Comparison of ENCODE assay signal across 9 cellular contexts in the genomic region with DNA sequence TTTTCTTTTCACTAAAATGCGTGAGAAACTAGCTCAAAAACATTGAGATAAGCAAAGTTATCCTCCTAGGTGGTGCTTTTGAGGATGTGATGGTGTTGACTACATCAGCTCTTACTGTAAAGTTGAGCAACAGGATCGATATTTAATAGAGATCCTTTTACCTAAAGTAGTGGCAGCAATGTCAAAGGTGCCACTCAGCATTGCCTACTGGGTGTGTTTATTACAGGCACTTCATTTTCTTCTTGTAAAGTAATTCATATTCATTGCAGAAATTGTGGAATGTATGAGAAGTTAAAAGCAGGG. TPM values are rescaled to one million over a fixed set of nuclear protein-coding genes. Genes with fewer than 3 reads are reported as not detected.
DNase-seq lines count a peak whose midpoint lies in the region; ATAC-seq and TF ChIP-seq lines count a peak whose summit lies in the region.
"Had no signal": no experiment of that assay in that cellular context is flagged by ENCODE, and none has a peak within 500 bp of the region (broad histone marks: within the 10 kb centered on the region; RNA-seq: fewer than 3 reads in every experiment).

No MANE protein-coding gene starts in this region.

- no peak for TF ChIP-seq CTCF in Calu3 (IDR thresholded peaks at IDR 0.05; ENCODE audit: unreplicated experiment)
- no peak for TF ChIP-seq CTCF in PC-9 (conservative IDR thresholded peaks at IDR 0.05)
- no peak for TF ChIP-seq CTCF in esophagus muscularis mucosa (IDR thresholded peaks at IDR 0.05)
- TF ChIP-seq CTCF in parathyroid adenoma (IDR thresholded peaks at IDR 0.05): no peak

- peaks cover 28% of the 10 kb centered on the region for H4K20me1 ChIP-seq in PC-9 (ENCODE audit: insufficient read depth)

- H3K9me2 ChIP-seq in PC-9 (ENCODE audit: insufficient read depth): no peaks in the 10 kb centered on the region

- no peaks in the 10 kb centered on the region for H3F3A ChIP-seq in PC-9 (ENCODE audit: insufficient read depth, low read depth)

- H3K9me3 Mint-ChIP-seq in Calu3 (ENCODE audit: low read depth, unreplicated experiment): no peaks in the 10 kb centered on the region

- no peak for TF ChIP-seq EP300 in esophagus muscularis mucosa (IDR thresholded peaks at IDR 0.05)

- no peak for TF ChIP-seq POLR2A in esophagus muscularis mucosa (IDR thresholded peaks at IDR 0.05; ENCODE audit: low read depth)

- no peak overlapping the region for H3K27ac ChIP-seq in PC-9
- H3K27ac ChIP-seq in esophagus muscularis mucosa (replicated peaks in 1 of 4): peak overlapping the region in 1 of 4 donors; percentile 96
- no peak overlapping the region for H3K27ac ChIP-seq in parathyroid adenoma

- H3K36me3 ChIP-seq in PC-9 (ENCODE audit: low read depth) (peaks cover 18% of the 10 kb centered on the region), esophagus muscularis mucosa (peaks cover 29 to 32% (median 30%) of the 10 kb centered on the region in 4 donors), parathyroid adenoma (ENCODE audit: control insufficient read depth, insufficient read depth, low read length) (no peaks in the 10 kb centered on the region)

- H3K9ac ChIP-seq in parathyroid adenoma: no peak overlapping the region

- H3K9me3 ChIP-seq in PC-9 (ENCODE audit: insufficient read depth, low read depth) (no peaks in the 10 kb centered on the region), esophagus muscularis mucosa (no peaks in the 10 kb centered on the region), parathyroid adenoma (ENCODE audit: control insufficient read depth, low read length) (no peaks in the 10 kb centered on the region)

- BruUV-seq in Calu3 (replicated peaks; lab: Mats Ljungman, UMichigan) (no TSS peak), PC-9 (replicated peaks; lab: Mats Ljungman, UMichigan) (no TSS peak)

- peaks cover 26% of the 10 kb centered on the region for H3K4me1 Mint-ChIP-seq in Calu3 (ENCODE audit: low read depth, unreplicated experiment)

- ATAC-seq in HG03175 (IDR thresholded peaks at IDR 0.05; ENCODE audit: unreplicated experiment) (no peak), HG02642 (IDR thresholded peaks at IDR 0.05; ENCODE audit: poor library complexity, unreplicated experiment) (no peak)

- H3K4me1 ChIP-seq in PC-9 (replicated peaks; ENCODE audit: insufficient read depth) (peaks cover 15% of the 10 kb centered on the region), esophagus muscularis mucosa (peaks cover 24 to 38% (median 32%) of the 10 kb centered on the region in 4 donors), parathyroid adenoma (peaks cover 4% of the 10 kb centered on the region)

- 41% methylated on average over 2 of the region's 2 CpGs for WGBS in esophagus muscularis mucosa

- H3K27ac Mint-ChIP-seq in Calu3 (ENCODE audit: unreplicated experiment): peak overlapping the region; percentile 81

- H3K36me3 Mint-ChIP-seq in Calu3 (ENCODE audit: insufficient read depth, unreplicated experiment): peaks cover 76% of the 10 kb centered on the region

- CTCF ChIA-PET in Calu3 (lab: Charles Lee): interaction anchor here (0.6 to 109.6 kb wide), 40 partner anchors 20 to 517 kb away, joined by 3 to 8195 read pairs (median 22); a partner anchor contains a TSS
- CTCF ChIA-PET in PC-9 (lab: Charles Lee): interaction anchor here (0.6 kb wide), 1 partner anchor 207 kb away, joined by 3 read pairs; no protein-coding TSS in a partner anchor

- peak overlapping the region; percentile 77 for H3K4me3 Mint-ChIP-seq in Calu3 (ENCODE audit: low read depth, unreplicated experiment)

- peaks cover 29% of the 10 kb centered on the region for H3K27me3 Mint-ChIP-seq in Calu3 (ENCODE audit: unreplicated experiment)

- peaks cover 31% of the 10 kb centered on the region for H3K79me2 ChIP-seq in PC-9 (ENCODE audit: low read depth)
- H3K79me2 ChIP-seq in parathyroid adenoma: peaks cover 16% of the 10 kb centered on the region

- H3K4me2 ChIP-seq in PC-9: peak overlapping the region; percentile 94
- H3K4me2 ChIP-seq in parathyroid adenoma (ENCODE audit: low read length): peak overlapping the region; percentile 61

- POLR2A ChIA-PET in PC-9 (lab: Charles Lee; ENCODE audit: unreplicated experiment): no interaction called here

- H2AFZ ChIP-seq in PC-9 (no peak overlapping the region), parathyroid adenoma (no peak overlapping the region)

- peak overlapping the region; percentile 100 for H3K4me3 ChIP-seq in PC-9
- H3K4me3 ChIP-seq in esophagus muscularis mucosa: peak overlapping the region; percentile 75 to 100 (median 96)
- H3K4me3 ChIP-seq in parathyroid adenoma (ENCODE audit: low read depth, low read length): peak overlapping the region; percentile 85

- intact Hi-C loops in Calu3 (cut with micrococcal nuclease; ENCODE audit: unreplicated experiment) (loop anchor here (5.0 kb wide), 2 partner anchors 300 to 450 kb away; no protein-coding TSS in a partner anchor), PC-9 (cut with micrococcal nuclease; ENCODE audit: unreplicated experiment) (loop anchor here (10.0 kb wide), 1 partner anchor 437 kb away; no protein-coding TSS in a partner anchor), esophagus muscularis mucosa (cut with DNase I) (no loop called here)

- DNase-seq in Calu3 (no peak), PC-9 (no peak), esophagus muscularis mucosa (ENCODE audit: extremely low spot score) (no peak), cortex of kidney (lab: John Stamatoyannopoulos, UW) (no peak)
- DNase-seq in activated CD8-positive, alpha-beta memory T cell treated with anti-CD3 and anti-CD28 coated beads, Interleukin-2, amount 50 U/mL, for 48 hours: no peak
- DNase-seq: NCI-H2081 treated with DMSO at 0.1 percent for 48 hours had no signal

- H3K27me3 ChIP-seq in PC-9 (ENCODE audit: insufficient read depth, low read depth) (no peaks in the 10 kb centered on the region), esophagus muscularis mucosa (peaks cover 0 to 3% (median 0%) of the 10 kb centered on the region in 4 donors), parathyroid adenoma (ENCODE audit: control insufficient read depth, insufficient read depth, low read length) (no peaks in the 10 kb centered on the region)

RNA-seq across cellular contexts. Expression of a gene that starts 1.4 kb away (rescaled TPM):
- 2,152 and 2,179 TPM in 2 replicates for total RNA-seq in Calu3 (2022)
- total RNA-seq in PC-9 (2021): 93.2 and 130 TPM in 2 replicates
- total RNA-seq in esophagus muscularis mucosa: 100 to 1,000 TPM in 1 of 4 donors, 10 to 100 TPM in 3; 58.1 to 117 (median 84.0) TPM

RNA-seq across cellular contexts. Expression of a gene that starts 19.2 kb away (rescaled TPM):
- total RNA-seq in Calu3 (2022) (0.33 and 1.9 TPM in 2 replicates), PC-9 (2021) (0.35 and 0.55 TPM in 2 replicates), esophagus muscularis mucosa (under 1 TPM in 3 of 4 donors, not detected in 1; 0.11 to 0.99 (median 0.45) TPM)

RNA-seq across cellular contexts. Expression of a gene that starts 33.2 kb away (rescaled TPM):
- total RNA-seq in Calu3 (2022) (0.38 TPM in 1 of 2 replicates, not detected in the other), PC-9 (2021) (not detected in 2 replicates), esophagus muscularis mucosa (10 to 100 TPM in 1 of 4 donors, under 1 TPM in 3; 0.32 to 19.4 (median 0.58) TPM)

RNA-seq across cellular contexts. Expression of a gene that starts 54.5 kb away (rescaled TPM):
- not detected in 2 replicates for total RNA-seq in Calu3 (2022)
- not detected in 2 replicates for total RNA-seq in PC-9 (2021)
- total RNA-seq in esophagus muscularis mucosa: not detected

RNA-seq across cellular contexts. Expression of a gene that starts 54.6 kb away (rescaled TPM):
- total RNA-seq in Calu3 (2022) (1,738 and 1,968 TPM in 2 replicates), PC-9 (2021) (51.1 and 68.1 TPM in 2 replicates), esophagus muscularis mucosa (10 to 100 TPM; 33.2 to 68.6 (median 45.9) TPM)

Comparison
In these comparisons a context has a peak if more than half of its experiments do, and no peak if none do; other contexts are left out.
1. RNA of a gene that starts 1.4 kb away (total RNA-seq): 2,152 to 2,179 TPM in Calu3; 93.2 to 130 TPM in PC-9 and 58.1 to 117 TPM in esophagus muscularis mucosa; every median in the first group is over 10 times any median in the second.
2. Peak in every context shown above with its lines, with median percentiles within 50 percentile points of each other: H3K4me3 ChIP-seq.